In genomic region chr3:24377218-24377993, GRCh38 we compare ENCODE assay signal across 22 cellular contexts.
DNase-seq lines count a peak whose midpoint lies in the region; ATAC-seq and TF ChIP-seq lines count a peak whose summit lies in the region.
"Had no signal": no experiment of that assay in that cellular context is flagged by ENCODE, and none has a peak within 500 bp of the region (broad histone marks: within the 10 kb centered on the region; RNA-seq: fewer than 3 reads in every experiment).

No MANE protein-coding gene starts in this region.

- H3K9me2 ChIP-seq in PC-3 (replicated peaks; ENCODE audit: low read length) = no peaks in the 10 kb centered on the region

- BruUV-seq in PC-3 (replicated peaks; lab: Mats Ljungman, UMichigan) = no TSS peak

- H3K36me3 ChIP-seq in PC-3 (ENCODE audit: low read depth, low read length) (no peaks in the 10 kb centered on the region), liver (ENCODE audit: control insufficient read depth in 4 of 4, insufficient read depth in 3 of 4, low read depth in 1 of 4, low read length in 3 of 4) (peaks cover 0 to 2% (median 0%) of the 10 kb centered on the region in 4 donors), tibial artery (no peaks in the 10 kb centered on the region)
- H3K36me3 ChIP-seq: cardiac muscle cell, left ventricle myocardium inferior, MG63 had no signal

- H3K9me3 ChIP-seq in PC-3 (ENCODE audit: low read length) = no peaks in the 10 kb centered on the region
- no peaks in the 10 kb centered on the region for H3K9me3 ChIP-seq in liver (ENCODE audit: control insufficient read depth in 4 of 4, low read length in 3 of 4)
- H3K9me3 ChIP-seq in tibial artery = no peaks in the 10 kb centered on the region
- H3K9me3 ChIP-seq: Caco-2, left ventricle myocardium inferior, MG63 had no signal

- ATAC-seq in PC-3 = no peak

- no peaks in the 10 kb centered on the region for H4K20me1 ChIP-seq in PC-3 (ENCODE audit: low read length)

- peak; percentile 14 for DNase-seq in PC-3
- peak; percentile 44 for DNase-seq in epithelial cell of esophagus (ENCODE audit: low read depth)
- DNase-seq in tibial artery = peak; percentile 49 to 72
- DNase-seq in inferior parietal cortex (ENCODE audit: extremely low spot score) = no peak
- no peak for DNase-seq in activated effector memory CD4-positive, alpha-beta T cell treated with anti-CD3 and anti-CD28 coated beads, Interleukin-2, amount 50 U/mL, for 16 hours
- no peak for DNase-seq in activated CD8-positive, alpha-beta memory T cell treated with anti-CD3 and anti-CD28 coated beads for 24 hours
- DNase-seq in CD1c-positive myeloid dendritic cell (ENCODE audit: extremely low spot score) = no peak
- DNase-seq: activated CD4-positive, alpha-beta T cell treated with anti-CD3 and anti-CD28 coated beads, Interleukin-2, amount 50 U/mL, for 4 hours; activated effector memory CD4-positive, alpha-beta T cell treated with Interleukin-2 at 50 U/mL for 16 hours; AML-193; Caco-2; dermis blood vessel endothelial cell; IMR-90; left ventricle myocardium inferior; MG63; NCI-H146; NCI-H774; retina; stimulated activated CD8-positive, alpha-beta memory T cell treated with anti-CD3 and anti-CD28 coated beads, Interleukin-4, amount 100 ng/mL, for 48 hours; T-helper 1 cell had no signal

- H3K4me2 ChIP-seq in PC-3 (ENCODE audit: low read length) = no peak overlapping the region

- CTCF ChIA-PET in PC-3 (lab: Charles Lee) = no interaction called here

- H3K9ac ChIP-seq in PC-3 (ENCODE audit: low read length) = no peak overlapping the region
- H3K9ac ChIP-seq in liver (ENCODE audit: low read depth in 1 of 2, low read length in 2 of 2) = no peak overlapping the region

- TF ChIP-seq RAD21 in liver (IDR thresholded peaks at IDR 0.05) = no peak

- H3K27me3 ChIP-seq in PC-3 (ENCODE audit: low read length) (no peaks in the 10 kb centered on the region), liver (ENCODE audit: control insufficient read depth in 4 of 4, insufficient read depth in 4 of 4, low read length in 3 of 4) (no peaks in the 10 kb centered on the region), tibial artery (no peaks in the 10 kb centered on the region)
- H3K27me3 ChIP-seq: cardiac muscle cell, MG63 had no signal

- POLR2A ChIA-PET in PC-3 (lab: Charles Lee; ENCODE audit: unreplicated experiment) = no interaction called here

- TF ChIP-seq CTCF in PC-3 (conservative IDR thresholded peaks at IDR 0.05; ENCODE audit: low read depth, low read length) = no peak
- TF ChIP-seq CTCF in epithelial cell of esophagus (IDR thresholded peaks at IDR 0.05; ENCODE audit: insufficient read depth, low read depth, low read length, missing control alignments) = no peak
- TF ChIP-seq CTCF in liver (IDR thresholded peaks at IDR 0.05; ENCODE audit: low read depth, low read length, missing input control) = no peak
- TF ChIP-seq CTCF in tibial artery (IDR thresholded peaks at IDR 0.05) = no peak

- H3K4me1 ChIP-seq in PC-3 (ENCODE audit: insufficient read depth, low read length) (peaks cover 18% of the 10 kb centered on the region), liver (ENCODE audit: control insufficient read depth in 4 of 4, insufficient read depth in 4 of 4, low read length in 3 of 4) (peaks cover 3 to 37% (median 11%) of the 10 kb centered on the region in 4 donors), tibial artery (peaks cover 0 to 76% (median 28%) of the 10 kb centered on the region in 4 donors)

- H3K27ac ChIP-seq in PC-3 (ENCODE audit: low read length) = no peak overlapping the region
- H3K27ac ChIP-seq in liver (ENCODE audit: low read depth in 1 of 2, low read length in 2 of 2) = peak overlapping the region; percentile 55 to 80
- H3K27ac ChIP-seq in tibial artery = peak overlapping the region; percentile 54 to 58
- H3K27ac ChIP-seq: cardiac muscle cell, left ventricle myocardium inferior had no signal

- no peaks in the 10 kb centered on the region for H3K79me2 ChIP-seq in PC-3 (ENCODE audit: low read length)

- no peak overlapping the region for H2AFZ ChIP-seq in PC-3 (ENCODE audit: low read length)

- intact Hi-C loops in PC-3 (cut with micrococcal nuclease) = no loop called here
- intact Hi-C loops in tibial artery (cut with DNase I; ENCODE audit: low total_unique reads) = no loop called here

- H3F3A ChIP-seq in PC-3 (ENCODE audit: low read length, unreplicated experiment) = no peaks in the 10 kb centered on the region

- no peak overlapping the region for H3K4me3 ChIP-seq in PC-3 (ENCODE audit: low read length)
- H3K4me3 ChIP-seq in epithelial cell of esophagus (ENCODE audit: low read length) = no peak overlapping the region
- H3K4me3 ChIP-seq in liver (ENCODE audit: low read depth in 1 of 3, low read length in 3 of 3) = no peak overlapping the region
- no peak overlapping the region for H3K4me3 ChIP-seq in tibial artery
- H3K4me3 ChIP-seq: cardiac muscle cell, left ventricle myocardium inferior, MG63 had no signal

TF ChIP-seq in liver, 16 proteins besides CTCF, POLR2A, EP300 and RAD21:
- no peak for TF ChIP-seq YY1 (IDR thresholded peaks at IDR 0.05)
- no peak for TF ChIP-seq EGR1 (IDR thresholded peaks at IDR 0.05; ENCODE audit: low read depth in 2 of 2)
- TF ChIP-seq FOXA2 (IDR thresholded peaks at IDR 0.05) = no peak
- TF ChIP-seq ATF3 (IDR thresholded peaks at IDR 0.05) = peak; percentile 14
- no peak for TF ChIP-seq REST (IDR thresholded peaks at IDR 0.05)
- TF ChIP-seq MAX (IDR thresholded peaks at IDR 0.05) = no peak
- no peak for TF ChIP-seq TAF1 (conservative IDR thresholded peaks at IDR 0.05)
- no peak for TF ChIP-seq NR2F2 (IDR thresholded peaks at IDR 0.05)
- no peak for TF ChIP-seq FOXA1 (IDR thresholded peaks at IDR 0.05)
- no peak for TF ChIP-seq ZBTB33 (IDR thresholded peaks at IDR 0.05)
- TF ChIP-seq GABPA (IDR thresholded peaks at IDR 0.05 in 1 of 2, conservative IDR thresholded peaks at IDR 0.05 in 1 of 2) = peak in 1 of 2 donors; percentile 26
- TF ChIP-seq HNF4A (conservative IDR thresholded peaks at IDR 0.05) = peak in 1 of 2 donors; percentile 10
- TF ChIP-seq HNF4G (IDR thresholded peaks at IDR 0.05) = no peak
- TF ChIP-seq RXRA (IDR thresholded peaks at IDR 0.05) = peak in 1 of 2 donors; percentile 11

Comparison
In these comparisons a context has a peak if more than half of its experiments do, and no peak if none do; other contexts are left out.
1. DNase-seq: peak in PC-3 (single experiment), epithelial cell of esophagus (single experiment) and tibial artery (2 of 2); none in inferior parietal cortex (single experiment), activated effector memory CD4-positive, alpha-beta T cell treated with anti-CD3 and anti-CD28 coated beads, Interleukin-2, amount 50 U/mL, for 16 hours (single experiment), activated CD8-positive, alpha-beta memory T cell treated with anti-CD3 and anti-CD28 coated beads for 24 hours (single experiment) and CD1c-positive myeloid dendritic cell (single experiment).